ENCODE assay signal across 13 cellular contexts in the genomic region with DNA sequence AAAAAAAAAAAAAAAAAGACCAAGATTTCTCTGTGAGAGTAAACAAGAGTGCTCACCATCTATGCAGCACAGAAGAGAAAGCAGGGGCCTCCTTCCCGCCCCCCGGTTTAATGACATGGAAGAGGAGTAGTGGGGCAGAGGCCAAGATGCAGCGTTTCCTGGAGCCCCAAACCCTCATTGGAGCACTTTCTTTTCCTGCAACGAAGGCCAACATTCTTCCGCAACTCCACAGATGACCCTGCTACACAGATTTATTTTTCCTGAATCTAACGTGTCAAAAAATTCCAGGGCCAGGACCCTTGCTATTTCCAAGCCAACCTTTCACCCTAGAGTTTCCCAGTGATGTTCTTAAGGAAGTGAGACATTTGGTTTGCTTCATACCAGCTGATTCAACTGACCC.
DNase-seq lines count a peak whose midpoint lies in the region; ATAC-seq and TF ChIP-seq lines count a peak whose summit lies in the region.
"Had no signal": no experiment of that assay in that cellular context is flagged by ENCODE, and none has a peak within 500 bp of the region (broad histone marks: within the 10 kb centered on the region; RNA-seq: fewer than 3 reads in every experiment).

No MANE protein-coding gene starts in this region.

- no peaks in the 10 kb centered on the region for H3K27me3 ChIP-seq in upper lobe of left lung

- no peaks in the 10 kb centered on the region for H3K36me3 Mint-ChIP-seq in activated naive CD4-positive, alpha-beta T cell treated with anti-CD3 and anti-CD28 coated beads for 36 hours (ENCODE audit: low read depth)
- H3K36me3 Mint-ChIP-seq: CD4-positive, alpha-beta memory T cell had no signal

- CTCF ChIA-PET in activated naive CD4-positive, alpha-beta T cell treated with anti-CD3 and anti-CD28 coated beads for 36 hours (lab: Charles Lee): no interaction called here

- H3K4me1 ChIP-seq in upper lobe of left lung: no peaks in the 10 kb centered on the region

- peak; percentile 79 for DNase-seq in dermis blood vessel endothelial cell
- DNase-seq in glomerular endothelial cell (ENCODE audit: extremely low read depth, low read depth, low spot score): peak; percentile 9
- DNase-seq in lung microvascular endothelial cell (ENCODE audit: low read depth in 2 of 2): peak; percentile 3 to 75
- DNase-seq in activated naive CD4-positive, alpha-beta T cell treated with anti-CD3 and anti-CD28 coated beads for 36 hours: no peak
- DNase-seq in upper lobe of left lung: no peak
- DNase-seq: C1 segment of cervical spinal cord; Caco-2; CD4-positive, alpha-beta memory T cell; DMS153; DND-41; GOT3 had no signal

- ATAC-seq in HG03280 (IDR thresholded peaks at IDR 0.05; ENCODE audit: unreplicated experiment) (no peak), upper lobe of left lung (ENCODE audit: low FRiP score in 2 of 2) (no peak)
- ATAC-seq: HCT116 had no signal

- no peak overlapping the region for H3K4me3 Mint-ChIP-seq in activated naive CD4-positive, alpha-beta T cell treated with anti-CD3 and anti-CD28 coated beads for 36 hours
- H3K4me3 Mint-ChIP-seq: CD4-positive, alpha-beta memory T cell had no signal

- no peaks in the 10 kb centered on the region for H3K36me3 ChIP-seq in upper lobe of left lung

- H3K27ac ChIP-seq in upper lobe of left lung: no peak overlapping the region

- WGBS in upper lobe of left lung, 2 donors: 71% methylated on average over 6 of the region's 6 CpGs

- H3K27me3 Mint-ChIP-seq in activated naive CD4-positive, alpha-beta T cell treated with anti-CD3 and anti-CD28 coated beads for 36 hours (ENCODE audit: low read depth): peaks cover 2% of the 10 kb centered on the region

- H3K27ac Mint-ChIP-seq in activated naive CD4-positive, alpha-beta T cell treated with anti-CD3 and anti-CD28 coated beads for 36 hours: no peak overlapping the region
- H3K27ac Mint-ChIP-seq: CD4-positive, alpha-beta memory T cell had no signal

- intact Hi-C loops in activated naive CD4-positive, alpha-beta T cell treated with anti-CD3 and anti-CD28 coated beads for 36 hours (cut with micrococcal nuclease): no loop called here

- H3K4me3 ChIP-seq in upper lobe of left lung: no peak overlapping the region

- TF ChIP-seq CTCF in upper lobe of left lung (IDR thresholded peaks at IDR 0.05): no peak

- no peak for TF ChIP-seq EP300 in upper lobe of left lung (IDR thresholded peaks at IDR 0.05)

- H3K9me3 Mint-ChIP-seq in activated naive CD4-positive, alpha-beta T cell treated with anti-CD3 and anti-CD28 coated beads for 36 hours: no peaks in the 10 kb centered on the region

- no peak for TF ChIP-seq POLR2A in upper lobe of left lung (IDR thresholded peaks at IDR 0.05)

- H3K9me3 ChIP-seq in upper lobe of left lung: no peaks in the 10 kb centered on the region
- H3K9me3 ChIP-seq: Caco-2 had no signal

- no peaks in the 10 kb centered on the region for H3K4me1 Mint-ChIP-seq in activated naive CD4-positive, alpha-beta T cell treated with anti-CD3 and anti-CD28 coated beads for 36 hours (ENCODE audit: low read depth)
- H3K4me1 Mint-ChIP-seq: CD4-positive, alpha-beta memory T cell had no signal

Comparison
In these comparisons a context has a peak if more than half of its experiments do, and no peak if none do; other contexts are left out.
1. DNase-seq: peak in dermis blood vessel endothelial cell (single experiment), glomerular endothelial cell (single experiment) and lung microvascular endothelial cell (2 of 2); none in activated naive CD4-positive, alpha-beta T cell treated with anti-CD3 and anti-CD28 coated beads for 36 hours (single experiment) and upper lobe of left lung (0 of 2).